ENCODE assay signal across 26 cellular contexts in genomic region chr17:6077746-6078145, GRCh38. TPM values are rescaled to one million over a fixed set of nuclear protein-coding genes. Genes with fewer than 3 reads are reported as not detected.
"Had no signal": no experiment of that assay in that cellular context is flagged by ENCODE, and none has a peak within 500 bp of the region (broad histone marks: within the 10 kb centered on the region; RNA-seq: fewer than 3 reads in every experiment).

No MANE protein-coding gene starts in this region.

- ATAC-seq: activated CD4-positive, CD25-positive, alpha-beta regulatory T cell treated with anti-CD3 and anti-CD28 coated beads, Interleukin-2, amount 50 U/mL, for 24 hours; activated CD8-positive, alpha-beta T cell treated with anti-CD3 and anti-CD28 coated beads for 36 hours; T-cell had no signal

- H3K27ac Mint-ChIP-seq: activated CD8-positive, alpha-beta T cell treated with anti-CD3 and anti-CD28 coated beads for 36 hours; activated naive CD8-positive, alpha-beta T cell treated with anti-CD3 and anti-CD28 coated beads, Interleukin-2, amount 10 ng/mL, durations not matched to agents 7 days and 5 days; T-cell had no signal

- DNase-seq: activated CD4-positive, alpha-beta T cell treated with anti-CD3 and anti-CD28 coated beads for 4 hours; activated CD8-positive, alpha-beta memory T cell treated with anti-CD3 and anti-CD28 coated beads, Interleukin-2, amount 50 U/mL, for 4 hours; activated CD8-positive, alpha-beta T cell treated with anti-CD3 and anti-CD28 coated beads for 36 hours; activated naive CD4-positive, alpha-beta T cell treated with anti-CD3 and anti-CD28 coated beads, Interleukin-2, amount 50 U/mL, for 16 hours; activated naive CD8-positive, alpha-beta T cell treated with anti-CD3 and anti-CD28 coated beads, Interleukin-2, amount 10 ng/mL, durations not matched to agents 7 days and 5 days; adrenal gland; anterior cingulate cortex; caudate nucleus; NCI-H1092; NCI-H1417; NCI-H1930; NCI-H2171 treated with DMSO at 0.1 percent for 48 hours; NCI-H345; NCI-H510A; NCI-H526 treated with DMSO at 0.1 percent for 48 hours; SIG-M5; T-cell; T-helper 2 cell; T1000 had no signal

- H3K36me3 ChIP-seq: adrenal gland, breast epithelium had no signal

- H3K27ac ChIP-seq: adrenal gland, breast epithelium, KMS-11, SK-N-MC, VCaP had no signal

- H3K9ac ChIP-seq: KMS-11 had no signal

- H3K4me1 Mint-ChIP-seq: activated naive CD8-positive, alpha-beta T cell treated with anti-CD3 and anti-CD28 coated beads, Interleukin-2, amount 10 ng/mL, durations not matched to agents 7 days and 5 days; T-cell had no signal

- H3K36me3 Mint-ChIP-seq: activated naive CD8-positive, alpha-beta T cell treated with anti-CD3 and anti-CD28 coated beads, Interleukin-2, amount 10 ng/mL, durations not matched to agents 7 days and 5 days; T-cell had no signal

- H3K9me3 ChIP-seq: adrenal gland, breast epithelium had no signal

- H3K9me3 Mint-ChIP-seq: activated CD8-positive, alpha-beta T cell treated with anti-CD3 and anti-CD28 coated beads for 36 hours; activated naive CD8-positive, alpha-beta T cell treated with anti-CD3 and anti-CD28 coated beads, Interleukin-2, amount 10 ng/mL, durations not matched to agents 7 days and 5 days; T-cell had no signal

- H3K4me3 Mint-ChIP-seq: activated CD8-positive, alpha-beta T cell treated with anti-CD3 and anti-CD28 coated beads for 36 hours; activated naive CD8-positive, alpha-beta T cell treated with anti-CD3 and anti-CD28 coated beads, Interleukin-2, amount 10 ng/mL, durations not matched to agents 7 days and 5 days; T-cell had no signal

- H3K4me2 ChIP-seq: KMS-11 had no signal

- H3K4me3 ChIP-seq: adrenal gland, breast epithelium, SK-N-MC had no signal

- H3K27me3 ChIP-seq: adrenal gland had no signal

- H3K4me1 ChIP-seq: adrenal gland, breast epithelium had no signal

RNA-seq across cellular contexts. Expression of gene WSCD1, which starts 7.6 kb away (rescaled TPM):
- total RNA-seq: activated naive CD8-positive, alpha-beta T cell treated with anti-CD3 and anti-CD28 coated beads, Interleukin-2, amount 10 ng/mL, durations not matched to agents 7 days and 5 days; MCF 10A; OCI-LY7 had no signal
